8 cellular contexts compared by ENCODE assay signal in the genomic region with DNA sequence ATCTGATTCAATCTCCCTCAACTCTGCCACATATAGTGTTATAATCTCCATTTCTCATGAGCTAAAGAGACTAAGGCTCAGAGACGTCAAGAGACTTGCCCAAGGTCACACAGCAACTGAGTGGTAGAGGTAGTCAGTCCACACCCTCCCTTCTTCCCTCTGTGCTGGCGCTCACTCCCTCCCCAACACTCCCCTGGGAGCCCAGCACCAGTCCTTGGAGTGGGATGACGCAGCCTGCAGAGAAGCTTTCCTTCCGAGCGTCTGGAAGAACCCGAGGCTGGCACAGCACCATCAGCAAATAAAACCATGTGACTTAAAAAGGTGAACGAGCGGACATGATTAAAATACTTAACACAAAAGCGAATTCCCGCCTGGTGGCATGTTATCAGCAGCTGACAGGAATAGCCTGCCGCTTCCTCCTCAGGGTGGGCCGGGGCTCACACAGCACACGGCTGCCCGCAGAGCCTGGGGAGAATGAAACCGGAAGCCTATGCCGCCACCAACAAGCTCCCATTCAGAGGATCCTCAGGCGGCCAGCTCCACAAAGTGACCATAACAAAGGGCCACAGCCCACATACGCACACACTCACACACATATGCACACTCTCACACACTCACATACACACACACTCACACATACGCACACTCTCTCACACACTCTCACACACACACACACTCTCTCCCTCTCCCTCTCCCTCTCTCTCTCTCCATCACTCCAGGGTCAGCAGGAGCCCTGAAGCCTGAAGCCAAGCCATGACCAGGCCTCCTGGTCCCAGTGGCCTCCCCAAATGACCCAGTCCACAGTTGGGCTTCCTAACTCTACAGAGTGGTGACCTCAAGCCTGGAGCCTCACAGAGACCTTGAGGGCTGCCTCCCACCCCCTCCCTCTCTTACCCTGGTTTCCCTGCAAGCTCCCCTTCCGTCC.
DNase-seq lines count a peak whose midpoint lies in the region; ATAC-seq, FAIRE-seq and TF ChIP-seq lines count a peak whose summit lies in the region.

No MANE protein-coding gene starts in this region.

- no peaks in the 10 kb centered on the region for H3K9me1 ChIP-seq in K562 (ENCODE audit: control insufficient read depth, insufficient read depth, low read length)

- in situ Hi-C loops in K562 (cut with MboI): no loop called here

- WGBS in K562 (ENCODE audit: insufficient coverage, low coverage, missing lambda C conversion rate): 4% methylated on average over 20 of the region's 20 CpGs
- WGBS in small intestine, 3 donors: 11 to 26% (median 25%) methylated on average over 20 of the region's 20 CpGs

- intact Hi-C loops in K562 (cut with micrococcal nuclease): loop anchor here (2.0 to 5.0 kb wide), 2 partner anchors 33 to 54 kb away; no protein-coding TSS in a partner anchor

- peak; percentile 56 for DNase-seq in NCI-H2227 (lab: John Stamatoyannopoulos, UW; ENCODE audit: unreplicated experiment)
- peak; percentile 70 to 88 (median 73) for DNase-seq in K562 (ENCODE audit: extremely low read depth in 1 of 4, low spot score in 3 of 4)
- peak; percentile 72 for DNase-seq in small intestine
- no peak for DNase-seq in effector CD4-positive, alpha-beta T cell

- H3K79me2 ChIP-seq in K562 (ENCODE audit: control insufficient read depth, insufficient read depth, low read length): peaks cover 11% of the 10 kb centered on the region; the same call in 1 of the 3 replicates

- peaks cover 78 to 100% (median 99%) of the 10 kb centered on the region in 10 experiments for H3K4me1 ChIP-seq in BLaER1 treated with 17β-estradiol and CSF1 and Interleukin-3, amounts not matched to agents 10 nM and 100 nM
- peaks cover 60 to 83% of the 10 kb centered on the region in 2 experiments for H3K4me1 ChIP-seq in K562 (replicated peaks in 1 of 2; ENCODE audit: control insufficient read depth in 2 of 2, insufficient read depth in 2 of 2, low read length in 2 of 2)
- peaks cover 5% of the 10 kb centered on the region in 2 donors for H3K4me1 ChIP-seq in small intestine (ENCODE audit: control insufficient read depth in 2 of 2, insufficient read depth in 1 of 2, low read depth in 1 of 2, low read length in 1 of 2)

- ATAC-seq in GM21423 (IDR thresholded peaks at IDR 0.05; ENCODE audit: unreplicated experiment) (peak; percentile 40), K562 (peak; percentile 80), GM18870 (IDR thresholded peaks at IDR 0.05; ENCODE audit: unreplicated experiment) (no peak)

- peak overlapping the region; percentile 96 for H2AFZ ChIP-seq in K562 (ENCODE audit: low read depth, low read length)

- TF ChIP-seq CTCF in K562 (IDR thresholded peaks at IDR 0.05 in 2 of 3, conservative IDR thresholded peaks at IDR 0.05 in 1 of 3; ENCODE audit: insufficient read depth in 2 of 3, low read depth in 1 of 3, low read length in 3 of 3): no peak

- H3K27me3 ChIP-seq in BLaER1 treated with 17β-estradiol and CSF1 and Interleukin-3, amounts not matched to agents 10 nM and 100 nM: no peaks in the 10 kb centered on the region
- no peaks in the 10 kb centered on the region for H3K27me3 ChIP-seq in K562 (ENCODE audit: control insufficient read depth in 2 of 2, insufficient read depth in 2 of 2, low read length in 2 of 2)
- no peaks in the 10 kb centered on the region for H3K27me3 ChIP-seq in small intestine (ENCODE audit: control insufficient read depth in 2 of 2, insufficient read depth in 2 of 2, low read length in 2 of 2)

- peak; percentile 74; the same call in 1 of the 2 replicates for TF ChIP-seq EP300 in K562 (IDR thresholded peaks at IDR 0.05; ENCODE audit: low read length)

- no TSS peak for BruUV-seq in K562 (replicated peaks; lab: Mats Ljungman, UMichigan)

- peak; percentile 80 for FAIRE-seq in K562 (lab: Jason Lieb, UNC)
- no peak for FAIRE-seq in small intestine (lab: Jason Lieb, UNC)

- POLR2A ChIA-PET in K562 (lab: Yijun Ruan, JAX): interaction anchor here (0.6 to 1.5 kb wide), 8 partner anchors 8 to 106 kb away, joined by 3 to 7 read pairs (median 4); no protein-coding TSS in a partner anchor

- peak overlapping the region; percentile 20 to 77 (median 65); a peak in 20 of 22 replicates for H3K9ac ChIP-seq in BLaER1 treated with 17β-estradiol and CSF1 and Interleukin-3, amounts not matched to agents 10 nM and 100 nM
- peak overlapping the region; percentile 73 to 90 for H3K9ac ChIP-seq in K562 (ENCODE audit: insufficient read depth in 1 of 2, low read depth in 2 of 2, low read length in 2 of 2)

- CTCF ChIA-PET in K562 (lab: Yijun Ruan, JAX; ENCODE audit: low intra/inter-chr PET ratio): no interaction called here

- no peaks in the 10 kb centered on the region for H3K36me3 ChIP-seq in BLaER1 treated with 17β-estradiol and CSF1 and Interleukin-3, amounts not matched to agents 10 nM and 100 nM
- H3K36me3 ChIP-seq in K562 (ENCODE audit: control insufficient read depth, insufficient read depth, low read length) (no peaks in the 10 kb centered on the region), small intestine (ENCODE audit: control insufficient read depth in 2 of 2, insufficient read depth in 2 of 2, low read length in 2 of 2) (no peaks in the 10 kb centered on the region)

- peaks cover 0 to 7% (median 0%) of the 10 kb centered on the region in 11 experiments; a peak in 2 of 22 replicates for H4K20me1 ChIP-seq in BLaER1 treated with 17β-estradiol and CSF1 and Interleukin-3, amounts not matched to agents 10 nM and 100 nM
- H4K20me1 ChIP-seq in K562 (replicated peaks; ENCODE audit: control insufficient read depth, insufficient read depth, low read length): no peaks in the 10 kb centered on the region

- H3K27ac ChIP-seq in BLaER1 treated with 17β-estradiol and CSF1 and Interleukin-3, amounts not matched to agents 10 nM and 100 nM: peak overlapping the region in 10 of 11 experiments; percentile 27 to 89 (median 73); a peak in 20 of 22 replicates
- H3K27ac ChIP-seq in K562 (ENCODE audit: extremely low read depth, low read depth, low read length) (peak overlapping the region; percentile 95), small intestine (ENCODE audit: low read depth in 1 of 2, low read length in 1 of 2) (peak overlapping the region in 1 of 2 donors; percentile 92)

- no peaks in the 10 kb centered on the region for H3K9me3 ChIP-seq in BLaER1 treated with 17β-estradiol and CSF1 and Interleukin-3, amounts not matched to agents 10 nM and 100 nM (replicated peaks in 1 of 11)
- H3K9me3 ChIP-seq in K562 (replicated peaks; ENCODE audit: control insufficient read depth, insufficient read depth, low read depth, low read length) (no peaks in the 10 kb centered on the region), iPS-18c (ENCODE audit: control insufficient read depth, insufficient read depth, low read length) (no peaks in the 10 kb centered on the region), small intestine (ENCODE audit: control insufficient read depth, low read depth) (no peaks in the 10 kb centered on the region)

- peak overlapping the region; percentile 83 to 96 (median 88) for H3K4me2 ChIP-seq in BLaER1 treated with 17β-estradiol and CSF1 and Interleukin-3, amounts not matched to agents 10 nM and 100 nM
- H3K4me2 ChIP-seq in K562 (ENCODE audit: insufficient read depth, low read length): peak overlapping the region; percentile 85

- TF ChIP-seq POLR2A in K562 (conservative IDR thresholded peaks at IDR 0.05): peak; percentile 73

- H3K4me3 ChIP-seq in BLaER1 treated with 17β-estradiol and CSF1 and Interleukin-3, amounts not matched to agents 10 nM and 100 nM: peak overlapping the region; percentile 39 to 59 (median 49)
- H3K4me3 ChIP-seq in K562: peak overlapping the region; percentile 6; the same call in 1 of the 2 replicates
- H3K4me3 ChIP-seq in iPS-18c (ENCODE audit: insufficient read depth, low read depth, low read length): 0 out of 2 replicates have a peak overlapping the region, but pooled peaks have one; percentile 4
- peak overlapping the region in 1 of 2 donors; percentile 1 for H3K4me3 ChIP-seq in small intestine (ENCODE audit: low read depth in 1 of 2, low read length in 2 of 2)

- TF ChIP-seq RAD21 in K562 (CRISPR knock-in tag; conservative IDR thresholded peaks at IDR 0.05 in 1 of 2, IDR thresholded peaks at IDR 0.05 in 1 of 2): no peak; a peak in 1 of 4 replicates

TF ChIP-seq in K562, 482 proteins besides CTCF, POLR2A, EP300 and RAD21 (continues in another document):
- TF ChIP-seq, protein P1, sequence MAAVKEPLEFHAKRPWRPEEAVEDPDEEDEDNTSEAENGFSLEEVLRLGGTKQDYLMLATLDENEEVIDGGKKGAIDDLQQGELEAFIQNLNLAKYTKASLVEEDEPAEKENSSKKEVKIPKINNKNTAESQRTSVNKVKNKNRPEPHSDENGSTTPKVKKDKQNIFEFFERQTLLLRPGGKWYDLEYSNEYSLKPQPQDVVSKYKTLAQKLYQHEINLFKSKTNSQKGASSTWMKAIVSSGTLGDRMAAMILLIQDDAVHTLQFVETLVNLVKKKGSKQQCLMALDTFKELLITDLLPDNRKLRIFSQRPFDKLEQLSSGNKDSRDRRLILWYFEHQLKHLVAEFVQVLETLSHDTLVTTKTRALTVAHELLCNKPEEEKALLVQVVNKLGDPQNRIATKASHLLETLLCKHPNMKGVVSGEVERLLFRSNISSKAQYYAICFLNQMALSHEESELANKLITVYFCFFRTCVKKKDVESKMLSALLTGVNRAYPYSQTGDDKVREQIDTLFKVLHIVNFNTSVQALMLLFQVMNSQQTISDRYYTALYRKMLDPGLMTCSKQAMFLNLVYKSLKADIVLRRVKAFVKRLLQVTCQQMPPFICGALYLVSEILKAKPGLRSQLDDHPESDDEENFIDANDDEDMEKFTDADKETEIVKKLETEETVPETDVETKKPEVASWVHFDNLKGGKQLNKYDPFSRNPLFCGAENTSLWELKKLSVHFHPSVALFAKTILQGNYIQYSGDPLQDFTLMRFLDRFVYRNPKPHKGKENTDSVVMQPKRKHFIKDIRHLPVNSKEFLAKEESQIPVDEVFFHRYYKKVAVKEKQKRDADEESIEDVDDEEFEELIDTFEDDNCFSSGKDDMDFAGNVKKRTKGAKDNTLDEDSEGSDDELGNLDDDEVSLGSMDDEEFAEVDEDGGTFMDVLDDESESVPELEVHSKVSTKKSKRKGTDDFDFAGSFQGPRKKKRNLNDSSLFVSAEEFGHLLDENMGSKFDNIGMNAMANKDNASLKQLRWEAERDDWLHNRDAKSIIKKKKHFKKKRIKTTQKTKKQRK (IDR thresholded peaks at IDR 0.05; ENCODE audit: borderline replicate concordance, low read depth, low read length): no peak
- no peak for TF ChIP-seq ASH1L (IDR thresholded peaks at IDR 0.05; ENCODE audit: borderline replicate concordance, low read depth, partially characterized antibody)
